In the genomic region with DNA sequence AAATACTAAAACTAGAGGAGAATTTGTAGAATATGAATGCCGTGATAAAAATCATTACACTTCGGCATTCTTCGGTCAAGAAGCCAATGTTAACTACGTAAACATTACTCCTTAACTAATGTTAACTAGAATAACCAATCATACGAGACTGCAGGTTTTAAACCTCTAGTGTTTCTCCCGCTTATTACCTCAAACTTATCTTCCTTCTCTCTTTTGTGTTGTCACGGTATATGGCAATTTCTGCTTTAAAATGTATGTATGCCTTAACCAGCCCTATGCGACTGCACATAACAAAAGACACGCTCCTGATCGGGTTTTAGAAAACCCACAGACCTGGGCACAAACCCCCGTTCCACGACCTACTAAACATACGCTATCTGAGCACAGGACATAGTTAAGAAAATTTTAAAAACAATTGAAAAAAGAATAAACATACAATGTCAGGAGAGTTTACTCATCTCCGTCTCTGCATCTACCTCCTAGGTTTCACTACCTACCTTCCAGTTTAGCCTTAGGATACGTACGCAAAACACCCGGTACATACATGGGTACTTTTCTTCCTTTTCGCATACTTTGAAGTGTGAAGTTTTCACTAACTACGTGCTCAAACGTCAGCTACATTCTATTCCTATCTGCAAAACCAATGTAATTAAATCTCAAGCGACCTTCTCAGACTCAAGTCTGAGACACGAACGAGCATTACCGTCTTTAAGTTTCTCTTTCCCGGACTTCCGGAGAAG, we compare ENCODE assay signal across 1 cellular context.
A peak's percentile ranks its signal among the peaks of the same experiment; 100 is the strongest.
TF ChIP-seq lines count a peak whose summit lies in the region.

No MANE protein-coding gene starts in this region.

TF ChIP-seq in HEK293, 187 proteins besides CTCF, POLR2A, EP300 and RAD21 (continued from another document):
- TF ChIP-seq, protein P1, sequence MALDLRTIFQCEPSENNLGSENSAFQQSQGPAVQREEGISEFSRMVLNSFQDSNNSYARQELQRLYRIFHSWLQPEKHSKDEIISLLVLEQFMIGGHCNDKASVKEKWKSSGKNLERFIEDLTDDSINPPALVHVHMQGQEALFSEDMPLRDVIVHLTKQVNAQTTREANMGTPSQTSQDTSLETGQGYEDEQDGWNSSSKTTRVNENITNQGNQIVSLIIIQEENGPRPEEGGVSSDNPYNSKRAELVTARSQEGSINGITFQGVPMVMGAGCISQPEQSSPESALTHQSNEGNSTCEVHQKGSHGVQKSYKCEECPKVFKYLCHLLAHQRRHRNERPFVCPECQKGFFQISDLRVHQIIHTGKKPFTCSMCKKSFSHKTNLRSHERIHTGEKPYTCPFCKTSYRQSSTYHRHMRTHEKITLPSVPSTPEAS (tag by site-specific recombination; IDR thresholded peaks at IDR 0.05), result no peak
- TF ChIP-seq ZNF394 (tag by site-specific recombination; IDR thresholded peaks at IDR 0.05; ENCODE audit: borderline replicate concordance), result 0 out of 2 replicates have a peak, but pooled peaks have one; percentile 18
- no peak for TF ChIP-seq ZNF341 (tag by site-specific recombination; IDR thresholded peaks at IDR 0.05; ENCODE audit: low read depth)
- no peak for TF ChIP-seq ZNF830 (tag by site-specific recombination; IDR thresholded peaks at IDR 0.05; ENCODE audit: low read depth)
- no peak for TF ChIP-seq ZNF677 (tag by site-specific recombination; IDR thresholded peaks at IDR 0.05)
- TF ChIP-seq OSR2 (tag by site-specific recombination; IDR thresholded peaks at IDR 0.05), result no peak
- TF ChIP-seq ZNF19 (tag by site-specific recombination; IDR thresholded peaks at IDR 0.05; ENCODE audit: low read depth), result no peak
- TF ChIP-seq ZNF138 (tag by site-specific recombination; IDR thresholded peaks at IDR 0.05; ENCODE audit: borderline replicate concordance), result no peak
- TF ChIP-seq ZNF664 (tag by site-specific recombination; IDR thresholded peaks at IDR 0.05), result no peak
- TF ChIP-seq REST (tag by site-specific recombination; IDR thresholded peaks at IDR 0.05), result no peak
- TF ChIP-seq SP7 (tag by site-specific recombination; IDR thresholded peaks at IDR 0.05), result no peak
- peak; percentile 54; the same call in 1 of the 2 replicates for TF ChIP-seq ZNF2 (tag by site-specific recombination; IDR thresholded peaks at IDR 0.05)
- TF ChIP-seq PRDM1 (tag by site-specific recombination; IDR thresholded peaks at IDR 0.05), result peak; percentile 54
